ENCODE assay signal across 8 cellular contexts in genomic region chr12:12645485-12645884, GRCh38. TPM values are rescaled to one million over a fixed set of nuclear protein-coding genes. Genes with fewer than 3 reads are reported as not detected.
DNase-seq lines count a peak whose midpoint lies in the region; ATAC-seq and TF ChIP-seq lines count a peak whose summit lies in the region.

No MANE protein-coding gene starts in this region.

- H3K9me3 ChIP-seq in colonic mucosa (no peaks in the 10 kb centered on the region), osteoblast (ENCODE audit: low read depth, low read length) (peaks cover 6% of the 10 kb centered on the region)

- H3K4me2 ChIP-seq in osteoblast (ENCODE audit: insufficient read depth, low read length) = peak overlapping the region; percentile 76

- no peaks in the 10 kb centered on the region for H4K20me1 ChIP-seq in osteoblast (ENCODE audit: insufficient read depth, low read length)

- DNase-seq in activated CD4-positive, CD25-positive, alpha-beta regulatory T cell treated with anti-CD3 and anti-CD28 coated beads, Interleukin-2, amount 50 U/mL, for 16 hours (ENCODE audit: low read depth, low spot score) = peak; percentile 19
- DNase-seq in activated CD4-positive, CD25-positive, alpha-beta regulatory T cell treated with anti-CD3 and anti-CD28 coated beads, Interleukin-2, amount 50 U/mL, for 72 hours = no peak
- DNase-seq in SW480 (ENCODE audit: low spot score) = peak; percentile 34
- DNase-seq in colonic mucosa = no peak
- peak; percentile 42 for DNase-seq in osteoblast (ENCODE audit: insufficient read length, low spot score, missing footprints)
- DNase-seq in SHP77 (lab: John Stamatoyannopoulos, UW) = no peak

- intact Hi-C loops in colonic mucosa (cut with DNase I) = no loop called here

- peak; percentile 65 for ATAC-seq in HG02678 (IDR thresholded peaks at IDR 0.05; ENCODE audit: unreplicated experiment)
- ATAC-seq in HG02970 (IDR thresholded peaks at IDR 0.05; ENCODE audit: low FRiP score, unreplicated experiment) = no peak

- H3K27me3 ChIP-seq in colonic mucosa (no peaks in the 10 kb centered on the region), osteoblast (ENCODE audit: insufficient read depth, low read length) (no peaks in the 10 kb centered on the region)

- no peak overlapping the region for H3K9ac ChIP-seq in colonic mucosa (ENCODE audit: low read depth in 2 of 2, low read length in 2 of 2)

- H3K27ac ChIP-seq in colonic mucosa (no peak overlapping the region), osteoblast (ENCODE audit: low read depth, low read length) (peak overlapping the region; percentile 63)

- H3K79me2 ChIP-seq in osteoblast (ENCODE audit: insufficient read depth, low read length) = no peaks in the 10 kb centered on the region

- H3K4me3 ChIP-seq in colonic mucosa (no peak overlapping the region), osteoblast (ENCODE audit: insufficient read depth, low read length) (peak overlapping the region; percentile 45)

- peak; percentile 28 for TF ChIP-seq CTCF in colonic mucosa (IDR thresholded peaks at IDR 0.05)
- peak; percentile 64 for TF ChIP-seq CTCF in osteoblast (IDR thresholded peaks at IDR 0.05; ENCODE audit: extremely low read depth, low read depth, low read length)

- peak overlapping the region; percentile 4 for H2AFZ ChIP-seq in osteoblast (ENCODE audit: low read length)

- no peaks in the 10 kb centered on the region for H3K4me1 ChIP-seq in colonic mucosa
- H3K4me1 ChIP-seq in osteoblast (ENCODE audit: insufficient read depth, low read length) = peaks cover 14% of the 10 kb centered on the region

- H3K36me3 ChIP-seq in colonic mucosa (no peaks in the 10 kb centered on the region), osteoblast (ENCODE audit: insufficient read depth, low read length) (peaks cover 11% of the 10 kb centered on the region)

RNA-seq across cellular contexts. Expression of gene CREBL2, which starts 33.8 kb away (rescaled TPM):
- total RNA-seq in colonic mucosa = 10 to 100 TPM; 18.6 to 28.9 TPM
- total RNA-seq in osteoblast = 47.0 and 54.5 TPM in 2 replicates

RNA-seq across cellular contexts. Expression of gene GPR19, which starts 50.5 kb away (rescaled TPM):
- total RNA-seq in colonic mucosa (under 1 TPM; 0.74 to 0.96 TPM), osteoblast (under 0.01 and 0.36 TPM in 2 replicates)

Comparison
In these comparisons a context has a peak if more than half of its experiments do, and no peak if none do; other contexts are left out.
1. DNase-seq: peak in activated CD4-positive, CD25-positive, alpha-beta regulatory T cell treated with anti-CD3 and anti-CD28 coated beads, Interleukin-2, amount 50 U/mL, for 16 hours (single experiment), SW480 (single experiment) and osteoblast (single experiment); none in activated CD4-positive, CD25-positive, alpha-beta regulatory T cell treated with anti-CD3 and anti-CD28 coated beads, Interleukin-2, amount 50 U/mL, for 72 hours (single experiment), colonic mucosa (single experiment) and SHP77 (0 of 2).